9 cellular contexts compared by ENCODE assay signal in genomic region chr22:42939941-42940653, GRCh38.
DNase-seq lines count a peak whose midpoint lies in the region; ATAC-seq, FAIRE-seq and TF ChIP-seq lines count a peak whose summit lies in the region.
"Had no signal": no experiment of that assay in that cellular context is flagged by ENCODE, and none has a peak within 500 bp of the region (broad histone marks: within the 10 kb centered on the region; RNA-seq: fewer than 3 reads in every experiment).

No MANE protein-coding gene starts in this region.

- DNase-seq in HS-5 (ENCODE audit: low read depth) (peak; percentile 55), astrocyte (ENCODE audit: low read depth) (peak; percentile 90), islet precursor cell (peak; percentile 61), suprapubic skin (ENCODE audit: low spot score in 2 of 2) (peak in 1 of 2 donors; percentile 67), SKM-1 treated with dmso at 0.1 percent for 144 hours (lab: John Stamatoyannopoulos, UW; ENCODE audit: unreplicated experiment) (no peak)
- DNase-seq in central memory CD4-positive, alpha-beta T cell = no peak

- H3K36me3 ChIP-seq in astrocyte (ENCODE audit: insufficient read depth, low read length) = no peaks in the 10 kb centered on the region
- H3K36me3 ChIP-seq in suprapubic skin = no peaks in the 10 kb centered on the region

- peak overlapping the region; percentile 78 for H3K4me2 ChIP-seq in astrocyte (ENCODE audit: low read length)

- H2AFZ ChIP-seq in astrocyte (ENCODE audit: low read depth, low read length) = no peak overlapping the region

- H3K4me3 ChIP-seq in astrocyte (ENCODE audit: insufficient read depth, low read depth, low read length) = peak overlapping the region; percentile 4
- no peak overlapping the region for H3K4me3 ChIP-seq in suprapubic skin

- TF ChIP-seq POLR2A in suprapubic skin (IDR thresholded peaks at IDR 0.05) = no peak

- TF ChIP-seq CTCF in astrocyte (IDR thresholded peaks at IDR 0.05; ENCODE audit: insufficient read depth, low read depth, low read length) (no peak), suprapubic skin (IDR thresholded peaks at IDR 0.05) (no peak)

- peaks cover 63% of the 10 kb centered on the region for H3K79me2 ChIP-seq in astrocyte (ENCODE audit: insufficient read depth, low read length)

- FAIRE-seq in astrocyte (lab: Jason Lieb, UNC) = peak; percentile 76

- H3K9me3 ChIP-seq in astrocyte (ENCODE audit: insufficient read depth, low read depth, low read length) (no peaks in the 10 kb centered on the region), suprapubic skin (no peaks in the 10 kb centered on the region)

- H3K36me3 Mint-ChIP-seq in astrocyte (ENCODE audit: low read depth, unreplicated experiment) = peaks cover 5% of the 10 kb centered on the region

- peaks cover 46% of the 10 kb centered on the region for H3K4me1 Mint-ChIP-seq in astrocyte (ENCODE audit: low read depth, unreplicated experiment)

- peak overlapping the region; percentile 57 for H3K4me3 Mint-ChIP-seq in astrocyte (ENCODE audit: unreplicated experiment)
- H3K4me3 Mint-ChIP-seq: activated naive CD8-positive, alpha-beta T cell had no signal

- H4K20me1 ChIP-seq in astrocyte (ENCODE audit: insufficient read depth, low read length) = peaks cover 36% of the 10 kb centered on the region

- peak overlapping the region; percentile 80 for H3K27ac ChIP-seq in astrocyte (ENCODE audit: low read depth, low read length)
- peak overlapping the region; percentile 91 for H3K27ac ChIP-seq in suprapubic skin

- H3K27me3 Mint-ChIP-seq in astrocyte (ENCODE audit: low read depth, unreplicated experiment) = no peaks in the 10 kb centered on the region
- H3K27me3 Mint-ChIP-seq: activated naive CD8-positive, alpha-beta T cell had no signal

- H3K4me1 ChIP-seq in astrocyte (ENCODE audit: insufficient read depth, low read length) = peaks cover 39% of the 10 kb centered on the region
- H3K4me1 ChIP-seq in suprapubic skin = peaks cover 88% of the 10 kb centered on the region

- H3K27ac Mint-ChIP-seq in astrocyte (ENCODE audit: unreplicated experiment) = peak overlapping the region; percentile 95
- H3K27ac Mint-ChIP-seq: activated naive CD8-positive, alpha-beta T cell had no signal

- H3K9ac ChIP-seq in astrocyte (ENCODE audit: low read length) = peak overlapping the region; percentile 66

- H3K9me3 Mint-ChIP-seq in astrocyte (ENCODE audit: unreplicated experiment) = no peaks in the 10 kb centered on the region

- ATAC-seq in GM18511 (IDR thresholded peaks at IDR 0.05; ENCODE audit: unreplicated experiment) (no peak), HG02938 (IDR thresholded peaks at IDR 0.05; ENCODE audit: unreplicated experiment) (no peak)

- WGBS in suprapubic skin = 57% methylated on average over 12 of the region's 12 CpGs

- no peak for TF ChIP-seq EP300 in suprapubic skin (IDR thresholded peaks at IDR 0.05)

- H3K27me3 ChIP-seq in astrocyte (ENCODE audit: insufficient read depth, low read length) (no peaks in the 10 kb centered on the region), suprapubic skin (no peaks in the 10 kb centered on the region)

Comparison
In these comparisons a context has a peak if more than half of its experiments do, and no peak if none do; other contexts are left out.
1. DNase-seq: peak in HS-5 (single experiment), astrocyte (single experiment) and islet precursor cell (single experiment); none in central memory CD4-positive, alpha-beta T cell (single experiment) and SKM-1 treated with dmso at 0.1 percent for 144 hours (single experiment).